In the genomic region with DNA sequence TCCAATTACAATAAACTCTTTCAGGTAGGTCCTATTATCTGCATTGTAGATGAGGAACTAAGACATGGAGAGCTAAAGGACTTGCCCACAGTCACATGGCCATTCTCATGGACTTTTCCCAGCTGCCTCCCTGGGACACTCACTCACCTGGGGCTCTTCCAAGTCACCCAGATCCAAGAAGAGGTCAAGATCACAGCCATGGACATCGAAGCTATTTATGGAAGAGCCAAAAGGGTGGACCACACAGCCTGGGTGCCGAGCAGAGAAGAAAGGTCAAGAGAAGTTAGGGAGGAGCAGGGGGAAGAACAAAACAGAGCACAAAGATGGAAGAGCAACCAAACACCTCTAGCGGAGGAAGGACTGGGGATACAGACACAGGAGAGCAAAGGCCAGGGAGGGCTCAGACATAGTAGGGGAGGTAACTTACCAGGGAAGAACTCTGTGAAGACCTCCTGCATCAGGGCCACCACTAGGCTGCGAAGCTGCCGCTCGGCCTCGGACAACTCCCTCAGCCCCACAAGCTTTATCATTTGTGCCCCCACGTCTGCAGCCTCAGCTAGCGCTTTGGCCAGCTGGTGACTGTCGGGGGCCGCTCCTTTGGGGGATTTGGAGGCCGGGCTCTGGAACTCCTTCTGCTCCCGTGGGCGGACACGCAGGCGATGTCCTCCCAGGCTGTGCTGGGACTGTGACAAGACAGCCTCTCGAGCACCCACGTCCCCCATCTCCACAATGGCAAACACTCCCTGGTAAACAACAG, we compare ENCODE assay signal across 1 cellular context.
TF ChIP-seq lines count a peak whose summit lies in the region.

No MANE protein-coding gene starts in this region.

TF ChIP-seq in HepG2, 621 proteins besides CTCF, POLR2A, EP300 and RAD21:
- TF ChIP-seq, protein P1, sequence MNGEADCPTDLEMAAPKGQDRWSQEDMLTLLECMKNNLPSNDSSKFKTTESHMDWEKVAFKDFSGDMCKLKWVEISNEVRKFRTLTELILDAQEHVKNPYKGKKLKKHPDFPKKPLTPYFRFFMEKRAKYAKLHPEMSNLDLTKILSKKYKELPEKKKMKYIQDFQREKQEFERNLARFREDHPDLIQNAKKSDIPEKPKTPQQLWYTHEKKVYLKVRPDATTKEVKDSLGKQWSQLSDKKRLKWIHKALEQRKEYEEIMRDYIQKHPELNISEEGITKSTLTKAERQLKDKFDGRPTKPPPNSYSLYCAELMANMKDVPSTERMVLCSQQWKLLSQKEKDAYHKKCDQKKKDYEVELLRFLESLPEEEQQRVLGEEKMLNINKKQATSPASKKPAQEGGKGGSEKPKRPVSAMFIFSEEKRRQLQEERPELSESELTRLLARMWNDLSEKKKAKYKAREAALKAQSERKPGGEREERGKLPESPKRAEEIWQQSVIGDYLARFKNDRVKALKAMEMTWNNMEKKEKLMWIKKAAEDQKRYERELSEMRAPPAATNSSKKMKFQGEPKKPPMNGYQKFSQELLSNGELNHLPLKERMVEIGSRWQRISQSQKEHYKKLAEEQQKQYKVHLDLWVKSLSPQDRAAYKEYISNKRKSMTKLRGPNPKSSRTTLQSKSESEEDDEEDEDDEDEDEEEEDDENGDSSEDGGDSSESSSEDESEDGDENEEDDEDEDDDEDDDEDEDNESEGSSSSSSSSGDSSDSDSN (CRISPR knock-in tag; IDR thresholded peaks at IDR 0.05) = no peak
- TF ChIP-seq ZNF780A (CRISPR knock-in tag; IDR thresholded peaks at IDR 0.05) (no peak), HHEX (CRISPR knock-in tag; IDR thresholded peaks at IDR 0.05) (no peak), BRD4 (CRISPR knock-in tag; IDR thresholded peaks at IDR 0.05) (no peak), ZFAT (CRISPR knock-in tag; conservative IDR thresholded peaks at IDR 0.05) (no peak)
